11 cellular contexts compared by ENCODE assay signal in the genomic region with DNA sequence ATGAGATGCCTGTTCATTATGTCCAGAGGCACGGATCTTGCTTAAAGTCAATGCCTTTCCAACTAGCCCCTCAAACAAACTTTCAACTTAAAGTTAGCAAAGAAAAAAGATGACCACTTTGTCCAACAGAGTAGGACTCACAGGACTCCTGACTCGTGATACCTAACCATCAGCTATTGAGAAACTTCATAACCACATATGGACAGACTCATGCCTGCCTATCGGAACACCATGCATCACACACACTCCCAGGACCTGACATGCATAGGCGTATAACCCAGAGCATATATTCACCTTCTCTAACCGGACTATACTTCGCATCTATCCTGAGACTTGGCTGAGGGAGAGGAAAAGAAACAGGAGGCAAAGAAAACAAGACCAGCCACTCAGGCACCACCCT. TPM values are rescaled to one million over a fixed set of nuclear protein-coding genes. Genes with fewer than 3 reads are reported as not detected.
A peak's percentile ranks its signal among the peaks of the same experiment; 100 is the strongest.
DNase-seq lines count a peak whose midpoint lies in the region; ATAC-seq and TF ChIP-seq lines count a peak whose summit lies in the region.
"Had no signal": no experiment of that assay in that cellular context is flagged by ENCODE, and none has a peak within 500 bp of the region (broad histone marks: within the 10 kb centered on the region; RNA-seq: fewer than 3 reads in every experiment).

No MANE protein-coding gene starts in this region.

- H3K4me3 Mint-ChIP-seq in activated T-cell treated with anti-CD3 and anti-CD28 coated beads, Interleukin-2, amount 50 U/mL, for 72 hours = peak overlapping the region; percentile 40 to 89
- H3K4me3 Mint-ChIP-seq in activated naive CD8-positive, alpha-beta T cell treated with anti-CD3 and anti-CD28 coated beads for 36 hours = peak overlapping the region; percentile 94
- peak overlapping the region; percentile 94 for H3K4me3 Mint-ChIP-seq in glutamatergic neuron (ENCODE audit: unreplicated experiment)
- H3K4me3 Mint-ChIP-seq in CD14-positive monocyte = no peak overlapping the region

- peak overlapping the region in 2 of 5 donors; percentile 97 to 99 for H3K27ac ChIP-seq in stomach

- H3K9me3 Mint-ChIP-seq in activated T-cell treated with anti-CD3 and anti-CD28 coated beads, Interleukin-2, amount 50 U/mL, for 72 hours = no peaks in the 10 kb centered on the region
- no peaks in the 10 kb centered on the region for H3K9me3 Mint-ChIP-seq in activated naive CD8-positive, alpha-beta T cell treated with anti-CD3 and anti-CD28 coated beads for 36 hours
- H3K9me3 Mint-ChIP-seq in glutamatergic neuron (ENCODE audit: unreplicated experiment) (peaks cover 9% of the 10 kb centered on the region), CD14-positive monocyte (peaks cover 0 to 1% (median 0%) of the 10 kb centered on the region in 7 donors)

- TF ChIP-seq POLR2A in stomach (IDR thresholded peaks at IDR 0.05) = no peak

- peak overlapping the region in 3 of 4 donors; percentile 6 to 98 (median 97) for H3K4me3 ChIP-seq in stomach

- H3K27me3 Mint-ChIP-seq in activated T-cell treated with anti-CD3 and anti-CD28 coated beads, Interleukin-2, amount 50 U/mL, for 72 hours (ENCODE audit: low read depth) = no peaks in the 10 kb centered on the region
- H3K27me3 Mint-ChIP-seq in activated naive CD8-positive, alpha-beta T cell treated with anti-CD3 and anti-CD28 coated beads for 36 hours = no peaks in the 10 kb centered on the region
- peaks cover 12% of the 10 kb centered on the region for H3K27me3 Mint-ChIP-seq in glutamatergic neuron (ENCODE audit: unreplicated experiment)
- no peaks in the 10 kb centered on the region for H3K27me3 Mint-ChIP-seq in CD14-positive monocyte (ENCODE audit: low read depth in 3 of 3)

- H3K9me3 ChIP-seq in stomach = no peaks in the 10 kb centered on the region
- H3K9me3 ChIP-seq: adrenal gland, BE2C had no signal

- 68 to 85% (median 70%) methylated on average over 6 of the region's 6 CpGs for WGBS in stomach, 5 donors

- H3K4me1 ChIP-seq in stomach = peaks cover 27 to 52% (median 34%) of the 10 kb centered on the region in 4 donors

- TF ChIP-seq CTCF in glutamatergic neuron (IDR thresholded peaks at IDR 0.05; ENCODE audit: partially characterized antibody, unreplicated experiment) = no peak
- no peak for TF ChIP-seq CTCF in stomach (IDR thresholded peaks at IDR 0.05)
- TF ChIP-seq CTCF in CD14-positive monocyte (IDR thresholded peaks at IDR 0.05) = no peak

- H3K36me3 ChIP-seq in stomach = peaks cover 7 to 39% (median 31%) of the 10 kb centered on the region in 4 donors

- ATAC-seq in activated T-cell treated with anti-CD3 and anti-CD28 coated beads, Interleukin-2, amount 50 U/mL, for 72 hours (replicated peaks in 1 of 2) = no peak

- TF ChIP-seq EP300 in stomach (IDR thresholded peaks at IDR 0.05) = no peak

- H3K4me1 Mint-ChIP-seq in activated T-cell treated with anti-CD3 and anti-CD28 coated beads, Interleukin-2, amount 50 U/mL, for 72 hours (ENCODE audit: low read depth) = peaks cover 46% of the 10 kb centered on the region
- H3K4me1 Mint-ChIP-seq in activated naive CD8-positive, alpha-beta T cell treated with anti-CD3 and anti-CD28 coated beads for 36 hours = peaks cover 37% of the 10 kb centered on the region
- H3K4me1 Mint-ChIP-seq in glutamatergic neuron (ENCODE audit: low read depth, unreplicated experiment) = peaks cover 20% of the 10 kb centered on the region
- peaks cover 32% of the 10 kb centered on the region for H3K4me1 Mint-ChIP-seq in CD14-positive monocyte

- peaks cover 4 to 28% of the 10 kb centered on the region in 2 donors for H3K36me3 Mint-ChIP-seq in activated T-cell treated with anti-CD3 and anti-CD28 coated beads, Interleukin-2, amount 50 U/mL, for 72 hours (ENCODE audit: insufficient read depth in 2 of 2)
- peaks cover 31% of the 10 kb centered on the region for H3K36me3 Mint-ChIP-seq in activated naive CD8-positive, alpha-beta T cell treated with anti-CD3 and anti-CD28 coated beads for 36 hours
- H3K36me3 Mint-ChIP-seq in glutamatergic neuron (ENCODE audit: unreplicated experiment) (peaks cover 11% of the 10 kb centered on the region), CD14-positive monocyte (peaks cover 32 to 39% of the 10 kb centered on the region in 2 donors)

- no peak overlapping the region for H3K27ac Mint-ChIP-seq in activated T-cell treated with anti-CD3 and anti-CD28 coated beads, Interleukin-2, amount 50 U/mL, for 72 hours
- no peak overlapping the region for H3K27ac Mint-ChIP-seq in activated naive CD8-positive, alpha-beta T cell treated with anti-CD3 and anti-CD28 coated beads for 36 hours
- H3K27ac Mint-ChIP-seq in glutamatergic neuron (ENCODE audit: unreplicated experiment) (no peak overlapping the region), CD14-positive monocyte (peak overlapping the region in 1 of 7 donors; percentile 32)

- intact Hi-C loops in stomach (cut with DNase I; ENCODE audit: low total_unique reads) (no loop called here), CD14-positive monocyte (cut with micrococcal nuclease) (no loop called here)

- no peaks in the 10 kb centered on the region for H3K27me3 ChIP-seq in stomach
- H3K27me3 ChIP-seq: adrenal gland, BE2C had no signal

- no peak for DNase-seq in activated T-cell treated with anti-CD3 and anti-CD28 coated beads, Interleukin-2, amount 50 U/mL, for 72 hours
- no peak for DNase-seq in activated T-cell treated with anti-CD3 and anti-CD28 coated beads, Interleukin-2, amount 50 U/mL, for 1 hour
- no peak for DNase-seq in activated naive CD8-positive, alpha-beta T cell treated with anti-CD3 and anti-CD28 coated beads for 36 hours
- DNase-seq in glutamatergic neuron = no peak
- DNase-seq in stomach = no peak
- DNase-seq in GM03348 (ENCODE audit: low spot score) = no peak
- no peak for DNase-seq in DMS114 treated with DMSO at 0.1 percent for 48 hours (lab: John Stamatoyannopoulos, UW; ENCODE audit: unreplicated experiment)
- no peak for DNase-seq in CD14-positive monocyte (ENCODE audit: low spot score)
- DNase-seq: adrenal gland, BE2C, NCI-H1436 treated with DMSO at 0.1 percent for 48 hours had no signal

RNA-seq across cellular contexts. Expression of a gene that starts 2.3 kb away (rescaled TPM):
- 10 to 100 TPM; 32.7 to 34.3 TPM for total RNA-seq in activated T-cell treated with anti-CD3 and anti-CD28 coated beads, Interleukin-2, amount 50 U/mL, for 72 hours
- total RNA-seq in activated naive CD8-positive, alpha-beta T cell treated with anti-CD3 and anti-CD28 coated beads for 36 hours = 10 to 100 TPM; 39.6 to 41.1 TPM
- total RNA-seq in glutamatergic neuron (ENCODE audit: unreplicated experiment) (66.4 TPM), stomach (10 to 100 TPM; 23.1 to 99.2 (median 24.3) TPM)
- polyA plus RNA-seq in stomach (10 to 100 TPM in 2 of 3 donors, 1 to 10 TPM in 1; 9.9 to 13.6 (median 11.8) TPM), CD14-positive monocyte (1 to 10 TPM; 4.4 to 4.6 TPM)

RNA-seq across cellular contexts. Expression of a gene that starts 28.0 kb away (rescaled TPM):
- total RNA-seq in activated T-cell treated with anti-CD3 and anti-CD28 coated beads, Interleukin-2, amount 50 U/mL, for 72 hours = 10 to 100 TPM; 29.7 to 33.5 TPM
- total RNA-seq in activated naive CD8-positive, alpha-beta T cell treated with anti-CD3 and anti-CD28 coated beads for 36 hours = 10 to 100 TPM; 22.3 to 25.6 TPM
- total RNA-seq in glutamatergic neuron (ENCODE audit: unreplicated experiment) = 13.0 TPM
- 100 to 1,000 TPM in 1 of 5 donors, 10 to 100 TPM in 4; 19.6 to 146 (median 48.7) TPM for total RNA-seq in stomach
- polyA plus RNA-seq in stomach = 10 to 100 TPM in 2 of 3 donors, 1 to 10 TPM in 1; 5.9 to 38.8 (median 17.1) TPM
- polyA plus RNA-seq in CD14-positive monocyte = 1 to 10 TPM; 7.5 to 8.4 TPM

RNA-seq across cellular contexts. Expression of a gene that starts 44.5 kb away (rescaled TPM):
- total RNA-seq in activated T-cell treated with anti-CD3 and anti-CD28 coated beads, Interleukin-2, amount 50 U/mL, for 72 hours = 100 to 1,000 TPM; 182 to 190 TPM
- 100 to 1,000 TPM; 284 to 288 TPM for total RNA-seq in activated naive CD8-positive, alpha-beta T cell treated with anti-CD3 and anti-CD28 coated beads for 36 hours
- total RNA-seq in glutamatergic neuron (ENCODE audit: unreplicated experiment) = 121 TPM
- 100 to 1,000 TPM in 4 of 5 donors, 10 to 100 TPM in 1; 29.0 to 265 (median 133) TPM for total RNA-seq in stomach
- polyA plus RNA-seq in stomach = 100 to 1,000 TPM; 212 to 281 (median 252) TPM
- 100 to 1,000 TPM; 625 to 689 TPM for polyA plus RNA-seq in CD14-positive monocyte

RNA-seq across cellular contexts. Expression of a gene that starts 49.0 kb away (rescaled TPM):
- 1 to 10 TPM; 2.7 to 7.7 TPM for total RNA-seq in activated T-cell treated with anti-CD3 and anti-CD28 coated beads, Interleukin-2, amount 50 U/mL, for 72 hours
- under 1 TPM; 0.40 to 0.74 TPM for total RNA-seq in activated naive CD8-positive, alpha-beta T cell treated with anti-CD3 and anti-CD28 coated beads for 36 hours
- total RNA-seq in glutamatergic neuron (ENCODE audit: unreplicated experiment) = 70.1 TPM
- 10 to 100 TPM in 2 of 5 donors, 1 to 10 TPM in 3; 5.8 to 31.9 (median 6.8) TPM for total RNA-seq in stomach
- polyA plus RNA-seq in stomach = 10 to 100 TPM; 34.3 to 62.8 (median 44.1) TPM
- polyA plus RNA-seq in CD14-positive monocyte = not detected

RNA-seq across cellular contexts. Expression of a gene that starts 56.4 kb away (rescaled TPM):
- 1,000 to 10,000 TPM; 1,230 to 1,505 TPM for total RNA-seq in activated T-cell treated with anti-CD3 and anti-CD28 coated beads, Interleukin-2, amount 50 U/mL, for 72 hours
- 1,000 to 10,000 TPM; 1,956 to 1,966 TPM for total RNA-seq in activated naive CD8-positive, alpha-beta T cell treated with anti-CD3 and anti-CD28 coated beads for 36 hours
- total RNA-seq in glutamatergic neuron (ENCODE audit: unreplicated experiment) = 850 TPM
- 1,000 to 10,000 TPM in 1 of 5 donors, 100 to 1,000 TPM in 3, 10 to 100 TPM in 1; 89.8 to 1,949 (median 982) TPM for total RNA-seq in stomach
- polyA plus RNA-seq in stomach = 1,000 to 10,000 TPM; 3,318 to 3,359 (median 3,354) TPM
- polyA plus RNA-seq in CD14-positive monocyte = 100 to 1,000 TPM; 561 to 618 TPM

Comparison
In these comparisons a context has a peak if more than half of its experiments do, and no peak if none do; other contexts are left out.
1. H3K4me3 Mint-ChIP-seq: peak in activated T-cell treated with anti-CD3 and anti-CD28 coated beads, Interleukin-2, amount 50 U/mL, for 72 hours (2 of 2), activated naive CD8-positive, alpha-beta T cell treated with anti-CD3 and anti-CD28 coated beads for 36 hours (single experiment) and glutamatergic neuron (single experiment); none in CD14-positive monocyte (0 of 2).